Comparison of ENCODE assay signal across 15 cellular contexts in the genomic region with DNA sequence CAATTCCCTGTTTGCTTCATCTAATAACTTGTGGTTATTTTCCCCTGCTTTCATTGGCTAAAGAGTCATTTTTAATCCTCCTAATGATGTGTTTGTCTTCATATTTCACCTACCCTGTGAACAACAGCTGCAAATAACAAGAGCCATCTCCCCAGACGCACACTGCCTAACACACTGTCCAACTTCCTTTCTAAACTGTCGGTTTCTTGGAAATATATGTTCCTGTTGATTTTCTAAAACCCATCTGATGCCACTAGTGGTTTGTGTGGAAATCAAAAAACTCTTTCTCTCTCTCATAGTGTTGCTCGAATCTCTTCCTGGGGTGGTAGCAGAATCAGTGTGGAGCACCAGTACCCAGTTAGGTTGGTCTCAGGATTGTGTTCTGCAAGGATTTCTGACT.
A peak's percentile ranks its signal among the peaks of the same experiment; 100 is the strongest.
DNase-seq lines count a peak whose midpoint lies in the region; ATAC-seq and TF ChIP-seq lines count a peak whose summit lies in the region.
"Had no signal": no experiment of that assay in that cellular context is flagged by ENCODE, and none has a peak within 500 bp of the region (broad histone marks: within the 10 kb centered on the region; RNA-seq: fewer than 3 reads in every experiment).

No MANE protein-coding gene starts in this region.

- H3K36me3 Mint-ChIP-seq in natural killer cell: no peaks in the 10 kb centered on the region

- H3K27me3 Mint-ChIP-seq in natural killer cell (ENCODE audit: low read depth in 2 of 2): peaks cover 0 to 5% of the 10 kb centered on the region in 2 donors

- H3K27me3 ChIP-seq in adipocyte (replicated peaks; ENCODE audit: control insufficient read depth, insufficient read depth, low read length): no peaks in the 10 kb centered on the region
- H3K27me3 ChIP-seq: MG63, tibial nerve had no signal

- H3K4me1 ChIP-seq in adipocyte (ENCODE audit: control insufficient read depth, insufficient read depth, low read length): peaks cover 42% of the 10 kb centered on the region

- H3K36me3 ChIP-seq in KOPT-K1 (ENCODE audit: insufficient read depth, low read length) (no peaks in the 10 kb centered on the region), adipocyte (ENCODE audit: control insufficient read depth, insufficient read depth, low read length, severe bottlenecking) (no peaks in the 10 kb centered on the region)
- H3K36me3 ChIP-seq: MG63, tibial nerve had no signal

- H3K9me3 Mint-ChIP-seq in natural killer cell: no peaks in the 10 kb centered on the region

- DNase-seq in NCI-H2107 treated with DMSO at 0.1 percent for 48 hours (lab: John Stamatoyannopoulos, UW; ENCODE audit: unreplicated experiment) (peak; percentile 72), NCI-H2107 (lab: John Stamatoyannopoulos, UW) (no peak), adipocyte (ENCODE audit: low read depth) (no peak), natural killer cell (no peak), NCI-H774 (lab: John Stamatoyannopoulos, UW) (no peak)
- DNase-seq: Calu3, MG63, occipital lobe, RPMI8226, T1000 had no signal

- H3K9ac ChIP-seq in adipocyte (ENCODE audit: low read length): peak overlapping the region; percentile 35

- no peak for TF ChIP-seq CTCF in natural killer cell (IDR thresholded peaks at IDR 0.05)

- H3K9me3 ChIP-seq in KOPT-K1 (ENCODE audit: insufficient read depth, low read length, poor library complexity, severe bottlenecking): no peaks in the 10 kb centered on the region
- no peaks in the 10 kb centered on the region for H3K9me3 ChIP-seq in adipocyte (ENCODE audit: control insufficient read depth, low read length)
- H3K9me3 ChIP-seq: MG63, tibial nerve had no signal

- H3K4me3 Mint-ChIP-seq in natural killer cell: peak overlapping the region; percentile 4

- peaks cover 22 to 29% of the 10 kb centered on the region in 2 donors for H3K4me1 Mint-ChIP-seq in natural killer cell

- H3K27ac Mint-ChIP-seq in natural killer cell: peak overlapping the region in 1 of 2 donors; percentile 74

- H3K4me3 ChIP-seq in adipocyte (ENCODE audit: low read length): peak overlapping the region; percentile 33
- H3K4me3 ChIP-seq: MG63, tibial nerve had no signal

- intact Hi-C loops in natural killer cell (cut with micrococcal nuclease): no loop called here

- peak overlapping the region; percentile 47 for H3K27ac ChIP-seq in KOPT-K1 (ENCODE audit: low read depth, low read length, poor library complexity, severe bottlenecking)
- H3K27ac ChIP-seq: 22Rv1 had no signal

- no peak for ATAC-seq in natural killer cell
- no peak for ATAC-seq in HG03139 (IDR thresholded peaks at IDR 0.05; ENCODE audit: unreplicated experiment)
- ATAC-seq in HG03025 (IDR thresholded peaks at IDR 0.05; ENCODE audit: low FRiP score, unreplicated experiment): no peak
